ENCODE assay signal across 9 cellular contexts in genomic region chr19:13838943-13839192, GRCh38. TPM values are rescaled to one million over a fixed set of nuclear protein-coding genes. Genes with fewer than 3 reads are reported as not detected.
DNase-seq lines count a peak whose midpoint lies in the region; ATAC-seq, FAIRE-seq and TF ChIP-seq lines count a peak whose summit lies in the region.
"Had no signal": no experiment of that assay in that cellular context is flagged by ENCODE, and none has a peak within 500 bp of the region (broad histone marks: within the 10 kb centered on the region; RNA-seq: fewer than 3 reads in every experiment).

No MANE protein-coding gene starts in this region.

- H3K27ac ChIP-seq in liver (ENCODE audit: low read depth in 1 of 2, low read length in 2 of 2) (peak overlapping the region; percentile 94 to 97), tibial nerve (peak overlapping the region; percentile 96 to 100 (median 98))

- ATAC-seq in activated CD8-positive, alpha-beta memory T cell treated with anti-CD3 and anti-CD28 coated beads, Interleukin-2, amount 10 ng/mL, durations not matched to agents 7 days and 5 days = no peak

- TF ChIP-seq POLR2A in tibial nerve (IDR thresholded peaks at IDR 0.05) = no peak

- TF ChIP-seq RAD21 in liver (IDR thresholded peaks at IDR 0.05) = peak in 1 of 2 donors; percentile 18

- H3K36me3 ChIP-seq in adipocyte (ENCODE audit: control insufficient read depth, insufficient read depth, low read length, severe bottlenecking) (peaks cover 38% of the 10 kb centered on the region), liver (ENCODE audit: control insufficient read depth in 4 of 4, insufficient read depth in 3 of 4, low read depth in 1 of 4, low read length in 3 of 4) (peaks cover 0 to 4% (median 0%) of the 10 kb centered on the region in 4 donors), tibial nerve (peaks cover 0 to 27% (median 2%) of the 10 kb centered on the region in 3 donors)

- WGBS in liver = 67% methylated on average over 13 of the region's 13 CpGs
- 9 to 24% methylated on average over 7 to 13 of the region's 13 CpGs for WGBS in tibial nerve, 2 donors

- peaks cover 50% of the 10 kb centered on the region for H3K36me3 Mint-ChIP-seq in activated CD8-positive, alpha-beta memory T cell treated with anti-CD3 and anti-CD28 coated beads, Interleukin-2, amount 10 ng/mL, durations not matched to agents 7 days and 5 days

- H3K9ac ChIP-seq in adipocyte (ENCODE audit: low read length) (peak overlapping the region; percentile 100), liver (ENCODE audit: low read depth in 1 of 2, low read length in 2 of 2) (peak overlapping the region in 1 of 2 donors; percentile 43)

- peak overlapping the region; percentile 95 for H3K27ac Mint-ChIP-seq in activated CD8-positive, alpha-beta memory T cell treated with anti-CD3 and anti-CD28 coated beads, Interleukin-2, amount 10 ng/mL, durations not matched to agents 7 days and 5 days

- H3K27me3 ChIP-seq in adipocyte (replicated peaks; ENCODE audit: control insufficient read depth, insufficient read depth, low read length) (no peaks in the 10 kb centered on the region), liver (ENCODE audit: control insufficient read depth in 4 of 4, insufficient read depth in 4 of 4, low read length in 3 of 4) (no peaks in the 10 kb centered on the region), tibial nerve (no peaks in the 10 kb centered on the region)

- peak in 1 of 2 donors; percentile 13 for TF ChIP-seq EP300 in tibial nerve (IDR thresholded peaks at IDR 0.05)

- no peaks in the 10 kb centered on the region for H3K9me3 ChIP-seq in adipocyte (ENCODE audit: control insufficient read depth, low read length)
- H3K9me3 ChIP-seq in liver (ENCODE audit: control insufficient read depth in 4 of 4, low read length in 3 of 4) = no peaks in the 10 kb centered on the region
- no peaks in the 10 kb centered on the region for H3K9me3 ChIP-seq in tibial nerve

- CTCF ChIA-PET in activated CD8-positive, alpha-beta memory T cell treated with anti-CD3 and anti-CD28 coated beads, Interleukin-2, amount 10 ng/mL, durations not matched to agents 7 days and 5 days (lab: Charles Lee) = interaction anchor here (0.8 to 5.9 kb wide), 4 partner anchors 8 to 50 kb away, joined by 4 to 50 read pairs (median 28); partner anchors contain the start of gene ZSWIM4

- peak overlapping the region; percentile 90 for H3K4me3 Mint-ChIP-seq in activated CD8-positive, alpha-beta memory T cell treated with anti-CD3 and anti-CD28 coated beads, Interleukin-2, amount 10 ng/mL, durations not matched to agents 7 days and 5 days

- H3K4me1 ChIP-seq in adipocyte (ENCODE audit: control insufficient read depth, insufficient read depth, low read length) (peaks cover 58% of the 10 kb centered on the region), liver (ENCODE audit: control insufficient read depth in 4 of 4, insufficient read depth in 4 of 4, low read length in 3 of 4) (peaks cover 2 to 18% (median 10%) of the 10 kb centered on the region in 4 donors), tibial nerve (peaks cover 0 to 88% (median 74%) of the 10 kb centered on the region in 4 donors)

- no peaks in the 10 kb centered on the region for H3K9me3 Mint-ChIP-seq in activated CD8-positive, alpha-beta memory T cell treated with anti-CD3 and anti-CD28 coated beads, Interleukin-2, amount 10 ng/mL, durations not matched to agents 7 days and 5 days (ENCODE audit: low read depth)

- TF ChIP-seq CTCF in liver (IDR thresholded peaks at IDR 0.05; ENCODE audit: low read depth, low read length, missing input control) (no peak), tibial nerve (IDR thresholded peaks at IDR 0.05) (no peak)

- H3K4me1 Mint-ChIP-seq in activated CD8-positive, alpha-beta memory T cell treated with anti-CD3 and anti-CD28 coated beads, Interleukin-2, amount 10 ng/mL, durations not matched to agents 7 days and 5 days = peaks cover 46% of the 10 kb centered on the region

- H3K27me3 Mint-ChIP-seq in activated CD8-positive, alpha-beta memory T cell treated with anti-CD3 and anti-CD28 coated beads, Interleukin-2, amount 10 ng/mL, durations not matched to agents 7 days and 5 days = no peaks in the 10 kb centered on the region

- H3K4me3 ChIP-seq in adipocyte (ENCODE audit: low read length) (peak overlapping the region; percentile 96), liver (ENCODE audit: low read depth in 1 of 3, low read length in 3 of 3) (no peak overlapping the region), tibial nerve (peak overlapping the region; percentile 85 to 99 (median 96))

- no peak for DNase-seq in activated CD8-positive, alpha-beta memory T cell treated with anti-CD3 and anti-CD28 coated beads, Interleukin-2, amount 10 ng/mL, durations not matched to agents 7 days and 5 days
- no peak for DNase-seq in activated CD8-positive, alpha-beta memory T cell treated with anti-CD3 and anti-CD28 coated beads, Interleukin-2, amount 50 U/mL, for 48 hours
- DNase-seq in adipocyte (ENCODE audit: low read depth) (no peak), tibial nerve (ENCODE audit: low spot score in 2 of 2) (no peak), NCI-H2029 (lab: John Stamatoyannopoulos, UW) (no peak), DMS153 (lab: John Stamatoyannopoulos, UW) (no peak), urothelium cell line (ENCODE audit: low spot score) (no peak)
- DNase-seq: NCI-H1105 treated with DMSO at 0.1 percent for 48 hours had no signal

- FAIRE-seq in urothelium cell line (lab: Jason Lieb, UNC) = no peak

TF ChIP-seq in liver, 16 proteins besides CTCF, POLR2A, EP300 and RAD21:
- TF ChIP-seq RXRA (IDR thresholded peaks at IDR 0.05) = no peak
- TF ChIP-seq ZBTB33 (IDR thresholded peaks at IDR 0.05) = no peak
- TF ChIP-seq MAX (IDR thresholded peaks at IDR 0.05) = no peak
- peak; percentile 86 for TF ChIP-seq YY1 (IDR thresholded peaks at IDR 0.05)
- no peak for TF ChIP-seq GABPA (IDR thresholded peaks at IDR 0.05 in 1 of 2, conservative IDR thresholded peaks at IDR 0.05 in 1 of 2)
- no peak for TF ChIP-seq HNF4A (conservative IDR thresholded peaks at IDR 0.05)
- TF ChIP-seq ATF3 (IDR thresholded peaks at IDR 0.05) = no peak
- TF ChIP-seq EGR1 (IDR thresholded peaks at IDR 0.05; ENCODE audit: low read depth in 2 of 2) = no peak
- no peak for TF ChIP-seq JUND (IDR thresholded peaks at IDR 0.05)
- no peak for TF ChIP-seq HNF4G (IDR thresholded peaks at IDR 0.05)
- TF ChIP-seq FOXA1 (IDR thresholded peaks at IDR 0.05) = no peak
- peak; percentile 48 for TF ChIP-seq SP1 (IDR thresholded peaks at IDR 0.05)
- no peak for TF ChIP-seq FOXA2 (IDR thresholded peaks at IDR 0.05)

RNA-seq across cellular contexts. Expression of gene NANOS3, which starts 38.1 kb away (rescaled TPM):
- 1 to 10 TPM; 1.1 to 2.8 TPM for total RNA-seq in activated CD8-positive, alpha-beta memory T cell treated with anti-CD3 and anti-CD28 coated beads, Interleukin-2, amount 10 ng/mL, durations not matched to agents 7 days and 5 days
- not detected for total RNA-seq in liver
- not detected for polyA plus RNA-seq in liver
- total RNA-seq in tibial nerve = not detected

RNA-seq across cellular contexts. Expression of gene ZSWIM4, which starts 43.6 kb away (rescaled TPM):
- 1 to 10 TPM; 8.1 to 8.4 TPM for total RNA-seq in activated CD8-positive, alpha-beta memory T cell treated with anti-CD3 and anti-CD28 coated beads, Interleukin-2, amount 10 ng/mL, durations not matched to agents 7 days and 5 days
- total RNA-seq in liver (1 to 10 TPM; 1.6 to 2.2 TPM), tibial nerve (10 to 100 TPM in 1 of 4 donors, 1 to 10 TPM in 3; 2.8 to 19.8 (median 4.0) TPM)
- polyA plus RNA-seq in liver = under 1 TPM; 0.14 to 0.75 TPM

Comparison
In these comparisons a context has a peak if more than half of its experiments do, and no peak if none do; other contexts are left out.
1. H3K4me3 ChIP-seq: peak in adipocyte (single experiment) and tibial nerve (4 of 4); none in liver (0 of 3).